In genomic region chr15:80777836-80778620, GRCh38 we compare ENCODE assay signal across 12 cellular contexts. TPM values are rescaled to one million over a fixed set of nuclear protein-coding genes. Genes with fewer than 3 reads are reported as not detected.
DNase-seq lines count a peak whose midpoint lies in the region; ATAC-seq and TF ChIP-seq lines count a peak whose summit lies in the region.
"Had no signal": no experiment of that assay in that cellular context is flagged by ENCODE, and none has a peak within 500 bp of the region (broad histone marks: within the 10 kb centered on the region; RNA-seq: fewer than 3 reads in every experiment).

No MANE protein-coding gene starts in this region.

- H3K23ac ChIP-seq in H9 (ENCODE audit: insufficient read length, low read depth, low read length): no peak overlapping the region

- no peak for DNase-seq in H9
- DNase-seq in PC-3: peak; percentile 59
- DNase-seq in esophagus squamous epithelium (lab: John Stamatoyannopoulos, UW): no peak
- no peak for DNase-seq in prostate gland (ENCODE audit: low spot score)
- no peak for DNase-seq in DMS114 treated with DMSO at 0.1 percent for 48 hours (lab: John Stamatoyannopoulos, UW; ENCODE audit: unreplicated experiment)
- DNase-seq in psoas muscle: no peak

- no peak overlapping the region for H3K14ac ChIP-seq in H9 (ENCODE audit: insufficient read depth, low read length)

- H3K4me2 ChIP-seq in H9 (ENCODE audit: insufficient read depth, insufficient read length, low read length): peak overlapping the region; percentile 35
- H3K4me2 ChIP-seq in PC-3 (ENCODE audit: low read length): peak overlapping the region; percentile 89

- H3K23me2 ChIP-seq in H9 (ENCODE audit: insufficient read length, low read depth, low read length, poor library complexity, severe bottlenecking): peaks cover 18% of the 10 kb centered on the region

- H2BK12ac ChIP-seq in H9 (ENCODE audit: insufficient read length, low read depth, low read length): no peak overlapping the region

- no peak overlapping the region for H2BK5ac ChIP-seq in H9 (ENCODE audit: insufficient read length, low read length)

- TF ChIP-seq CTCF in H9 (conservative IDR thresholded peaks at IDR 0.05): no peak
- no peak for TF ChIP-seq CTCF in PC-3 (conservative IDR thresholded peaks at IDR 0.05; ENCODE audit: low read depth, low read length)
- TF ChIP-seq CTCF in esophagus squamous epithelium (IDR thresholded peaks at IDR 0.05): no peak
- no peak for TF ChIP-seq CTCF in prostate gland (IDR thresholded peaks at IDR 0.05)
- TF ChIP-seq CTCF in psoas muscle (IDR thresholded peaks at IDR 0.05): no peak

- H3K27ac Mint-ChIP-seq in H9: no peak overlapping the region
- H3K27ac Mint-ChIP-seq: activated CD4-positive, alpha-beta memory T cell treated with anti-CD3 and anti-CD28 coated beads for 36 hours; stimulated activated naive CD8-positive, alpha-beta T cell treated with anti-CD3 and anti-CD28 coated beads, Interleukin-15, Interleukin-2, amounts not matched to agents 100 ng/mL and 50 ng/mL, for 24 hours had no signal

- H3K36me3 ChIP-seq in PC-3 (ENCODE audit: low read depth, low read length) (no peaks in the 10 kb centered on the region), esophagus squamous epithelium (peaks cover 0 to 6% (median 0%) of the 10 kb centered on the region in 3 donors), prostate gland (no peaks in the 10 kb centered on the region), psoas muscle (ENCODE audit: insufficient read depth in 1 of 2, low read depth in 1 of 2) (no peaks in the 10 kb centered on the region)
- H3K36me3 ChIP-seq: HAP-1 had no signal

- H3K4me1 ChIP-seq in H9 (ENCODE audit: insufficient read depth, low read length): no peaks in the 10 kb centered on the region
- H3K4me1 ChIP-seq in PC-3 (ENCODE audit: insufficient read depth, low read length): peaks cover 27% of the 10 kb centered on the region
- H3K4me1 ChIP-seq in esophagus squamous epithelium: peaks cover 31 to 52% (median 43%) of the 10 kb centered on the region in 3 donors
- peaks cover 6% of the 10 kb centered on the region for H3K4me1 ChIP-seq in prostate gland (replicated peaks)
- H3K4me1 ChIP-seq in psoas muscle: peaks cover 12% of the 10 kb centered on the region

- CTCF ChIA-PET in PC-3 (lab: Charles Lee): interaction anchor here (2.1 to 5.3 kb wide), 2 partner anchors 118 to 211 kb away, joined by 20 to 44 read pairs; no protein-coding TSS in a partner anchor

- peaks cover 12% of the 10 kb centered on the region in 2 experiments for H3K4me1 Mint-ChIP-seq in H9

- no peak overlapping the region for H4K91ac ChIP-seq in H9 (ENCODE audit: insufficient read length, low read depth, low read length)

- no peak overlapping the region for H3K56ac ChIP-seq in H9 (ENCODE audit: insufficient read length, low read depth, low read length)

- no peak overlapping the region for H4K5ac ChIP-seq in H9 (ENCODE audit: insufficient read length, low read depth, low read length)

- H3K9me3 ChIP-seq in H9 (ENCODE audit: control insufficient read depth, low read depth, low read length) (no peaks in the 10 kb centered on the region), PC-3 (ENCODE audit: low read length) (no peaks in the 10 kb centered on the region), esophagus squamous epithelium (no peaks in the 10 kb centered on the region), prostate gland (no peaks in the 10 kb centered on the region), psoas muscle (no peaks in the 10 kb centered on the region)
- H3K9me3 ChIP-seq: HAP-1 had no signal

- H3K79me2 ChIP-seq in H9 (ENCODE audit: insufficient read depth, low read length): no peaks in the 10 kb centered on the region
- H3K79me2 ChIP-seq in PC-3 (ENCODE audit: low read length): no peaks in the 10 kb centered on the region

- H3K36me3 Mint-ChIP-seq in H9 (ENCODE audit: insufficient read depth in 1 of 3, low read depth in 3 of 3): no peaks in the 10 kb centered on the region
- H3K36me3 Mint-ChIP-seq: activated CD4-positive, alpha-beta memory T cell treated with anti-CD3 and anti-CD28 coated beads for 36 hours had no signal

- TF ChIP-seq POLR2A in esophagus squamous epithelium (IDR thresholded peaks at IDR 0.05) (no peak), prostate gland (IDR thresholded peaks at IDR 0.05) (no peak)

- H3K27ac ChIP-seq in H9 (ENCODE audit: insufficient read length, low read depth, low read length) (no peak overlapping the region), PC-3 (ENCODE audit: low read length) (peak overlapping the region; percentile 74), esophagus squamous epithelium (peak overlapping the region; percentile 68 to 86 (median 70)), prostate gland (peak overlapping the region; percentile 71 to 80), psoas muscle (no peak overlapping the region)
- H3K27ac ChIP-seq: C4-2B had no signal

- H2BK20ac ChIP-seq in H9 (ENCODE audit: low read depth, low read length, poor library complexity, severe bottlenecking): no peak overlapping the region

- H3F3A ChIP-seq in PC-3 (ENCODE audit: low read length, unreplicated experiment): no peaks in the 10 kb centered on the region

- H3K79me1 ChIP-seq in H9 (ENCODE audit: insufficient read depth, low read depth, low read length, poor library complexity, severe bottlenecking): no peaks in the 10 kb centered on the region

- H3K4me3 Mint-ChIP-seq in H9: peak overlapping the region in 1 of 2 experiments; percentile 40; a peak in 2 of 5 replicates
- H3K4me3 Mint-ChIP-seq: activated CD4-positive, alpha-beta memory T cell treated with anti-CD3 and anti-CD28 coated beads for 36 hours; stimulated activated naive CD8-positive, alpha-beta T cell treated with anti-CD3 and anti-CD28 coated beads, Interleukin-15, Interleukin-2, amounts not matched to agents 100 ng/mL and 50 ng/mL, for 24 hours had no signal

- ATAC-seq in PC-3: peak; percentile 13
- no peak for ATAC-seq in GM19328 (IDR thresholded peaks at IDR 0.05; ENCODE audit: unreplicated experiment)
- ATAC-seq in psoas muscle: no peak

- H2BK15ac ChIP-seq in H9 (ENCODE audit: low read depth, low read length): no peak overlapping the region

- no CpG with 5 or more reads among the region's 10 CpGs for WGBS in H9 (ENCODE audit: extremely low coverage, insufficient read length, low lambda C conversion rate)
- 51 to 52% methylated on average over 7 to 10 of the region's 10 CpGs for WGBS in esophagus squamous epithelium, 2 donors
- 81% methylated on average over 10 of the region's 10 CpGs for WGBS in prostate gland
- WGBS in psoas muscle, 3 donors: 83 to 86% (median 84%) methylated on average over 10 of the region's 10 CpGs

- peaks cover 8% of the 10 kb centered on the region; the same call in 1 of the 2 replicates for H3K27me3 ChIP-seq in H9 (ENCODE audit: insufficient read depth, low read length)
- 0 out of 2 replicates have a peak, but pooled peaks cover 4% of the 10 kb centered on the region for H3K27me3 ChIP-seq in PC-3 (ENCODE audit: low read length)
- peaks cover 0 to 48% (median 3%) of the 10 kb centered on the region in 4 donors for H3K27me3 ChIP-seq in esophagus squamous epithelium
- H3K27me3 ChIP-seq in prostate gland (replicated peaks; ENCODE audit: insufficient read depth): no peaks in the 10 kb centered on the region
- peaks cover 0 to 31% (median 17%) of the 10 kb centered on the region in 3 donors for H3K27me3 ChIP-seq in psoas muscle (ENCODE audit: insufficient read depth in 3 of 3, low read length in 2 of 3)

- H3K18ac ChIP-seq in H9 (ENCODE audit: insufficient read length, low read depth, low read length): no peak overlapping the region

- H3T11ph ChIP-seq in H9 (ENCODE audit: low read length): no peak overlapping the region

- no TSS peak for BruUV-seq in PC-3 (replicated peaks; lab: Mats Ljungman, UMichigan)

- no peak overlapping the region for H2BK120ac ChIP-seq in H9 (ENCODE audit: low read depth, low read length, poor library complexity, severe bottlenecking)

- no peak overlapping the region for H4K8ac ChIP-seq in H9 (replicated peaks; ENCODE audit: insufficient read length, low read depth, low read length)

- H3K4ac ChIP-seq in H9 (ENCODE audit: low read depth, low read length): no peak overlapping the region

- H3K9ac ChIP-seq in H9 (ENCODE audit: extremely low read depth, insufficient read length, low read length) (no peak overlapping the region), PC-3 (ENCODE audit: low read length) (peak overlapping the region; percentile 19; the same call in 1 of the 2 replicates)

- H4K20me1 ChIP-seq in H9 (ENCODE audit: control insufficient read depth, insufficient read depth, insufficient read length) (no peaks in the 10 kb centered on the region), PC-3 (ENCODE audit: low read length) (no peaks in the 10 kb centered on the region)

- intact Hi-C loops in PC-3 (cut with micrococcal nuclease): loop anchor here (1.0 to 5.0 kb wide), 7 partner anchors 79 to 211 kb away; partner anchors contain the start of gene ABHD17C
- intact Hi-C loops in esophagus squamous epithelium (cut with DNase I): loop anchor here (5.0 to 10.0 kb wide), 2 partner anchors 63 to 211 kb away; no protein-coding TSS in a partner anchor
- intact Hi-C loops in prostate gland (cut with DNase I): loop anchor here (2.0 to 5.0 kb wide), 5 partner anchors 161 to 321 kb away; no protein-coding TSS in a partner anchor
- intact Hi-C loops in psoas muscle (cut with DNase I): loop anchor here (1.0 to 5.0 kb wide), 7 partner anchors 81 to 323 kb away; partner anchors contain the start of gene ABHD17C (in 1 of the 2)

- no peak overlapping the region for H3K4me3 ChIP-seq in PC-3 (ENCODE audit: low read length)
- no peak overlapping the region for H3K4me3 ChIP-seq in esophagus squamous epithelium
- H3K4me3 ChIP-seq in prostate gland: no peak overlapping the region
- no peak overlapping the region for H3K4me3 ChIP-seq in psoas muscle
- H3K4me3 ChIP-seq: HAP-1, lung had no signal

- H3K9me3 Mint-ChIP-seq in H9: no peaks in the 10 kb centered on the region
- H3K9me3 Mint-ChIP-seq: activated CD4-positive, alpha-beta memory T cell treated with anti-CD3 and anti-CD28 coated beads for 36 hours; stimulated activated naive CD8-positive, alpha-beta T cell treated with anti-CD3 and anti-CD28 coated beads, Interleukin-15, Interleukin-2, amounts not matched to agents 100 ng/mL and 50 ng/mL, for 24 hours had no signal

- POLR2A ChIA-PET in PC-3 (lab: Charles Lee; ENCODE audit: unreplicated experiment): interaction anchor here (0.5 kb wide), 1 partner anchor 134 kb away, joined by 3 read pairs; no protein-coding TSS in a partner anchor

- H2AFZ ChIP-seq in H9 (ENCODE audit: low read length) (no peak overlapping the region), PC-3 (ENCODE audit: low read length) (no peak overlapping the region; the same call in 1 of the 2 replicates)

- H3K27me3 Mint-ChIP-seq in H9 (ENCODE audit: low read depth): peaks cover 64% of the 10 kb centered on the region

- no peaks in the 10 kb centered on the region for H3K9me2 ChIP-seq in PC-3 (replicated peaks; ENCODE audit: low read length)

- H2AK5ac ChIP-seq in H9 (ENCODE audit: insufficient read length, low read length): no peak overlapping the region

RNA-seq across cellular contexts. Expression of gene CEMIP, which starts 1.1 kb away (rescaled TPM):
- total RNA-seq in H9 (2021): 0.09 and 0.26 TPM in 2 replicates
- total RNA-seq in PC-3 (2014; rRNA removed): 3.1 and 4.0 TPM in 2 replicates
- total RNA-seq in esophagus squamous epithelium: 10 to 100 TPM in 1 of 4 donors, 1 to 10 TPM in 3; 2.8 to 13.5 (median 7.6) TPM
- 10 to 100 TPM in 1 of 2 donors, 1 to 10 TPM in 1; 1.6 to 13.5 TPM for total RNA-seq in prostate gland
- under 1 TPM; 0.04 to 0.96 (median 0.41) TPM for total RNA-seq in psoas muscle
- polyA plus RNA-seq in psoas muscle: under 1 TPM; under 0.01 to 0.04 (median 0.01) TPM

Comparison
In these comparisons a context has a peak if more than half of its experiments do, and no peak if none do; other contexts are left out.
1. H3K27ac ChIP-seq: peak in PC-3 (single experiment), esophagus squamous epithelium (4 of 4) and prostate gland (2 of 2); none in H9 (single experiment) and psoas muscle (single experiment).